In the genomic region with DNA sequence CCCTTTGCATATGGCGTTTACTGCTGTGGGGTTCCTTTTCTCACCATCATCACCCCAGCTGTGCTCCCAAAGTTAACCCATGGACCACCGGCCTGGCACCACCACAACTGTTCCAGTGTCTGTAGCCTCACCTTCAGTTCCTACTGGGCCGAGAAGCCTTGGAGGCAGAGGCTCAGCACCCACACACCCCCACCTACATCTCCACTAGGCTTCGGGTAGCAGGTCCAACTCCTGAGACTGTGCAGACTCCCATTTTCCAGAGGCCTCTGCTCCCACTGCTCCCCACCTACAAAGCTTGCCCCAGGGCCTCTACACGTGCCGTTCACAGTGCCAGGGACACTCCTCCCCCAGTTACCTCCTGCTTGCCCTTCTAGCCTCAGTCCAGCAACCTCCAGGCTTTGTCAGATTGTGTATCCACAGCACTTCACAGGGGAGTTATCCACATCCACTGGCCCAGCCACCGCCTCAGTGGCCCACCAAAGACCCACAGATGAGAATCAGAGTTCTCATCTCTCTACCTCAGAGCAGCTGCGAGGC, we compare ENCODE assay signal across 11 cellular contexts. TPM values are rescaled to one million over a fixed set of nuclear protein-coding genes. Genes with fewer than 3 reads are reported as not detected.
A peak's percentile ranks its signal among the peaks of the same experiment; 100 is the strongest.
DNase-seq lines count a peak whose midpoint lies in the region; ATAC-seq and TF ChIP-seq lines count a peak whose summit lies in the region.
"Had no signal": no experiment of that assay in that cellular context is flagged by ENCODE, and none has a peak within 500 bp of the region (broad histone marks: within the 10 kb centered on the region; RNA-seq: fewer than 3 reads in every experiment).

No MANE protein-coding gene starts in this region.

- peak overlapping the region; percentile 81 for H3K4me3 Mint-ChIP-seq in activated CD4-positive, alpha-beta T cell treated with anti-CD3 and anti-CD28 coated beads for 36 hours
- H3K4me3 Mint-ChIP-seq in H9 (peak overlapping the region; percentile 86 to 99), HFFc6 (no peak overlapping the region)
- H3K4me3 Mint-ChIP-seq in activated CD8-positive, alpha-beta T cell treated with anti-CD3 and anti-CD28 coated beads for 36 hours, result peak overlapping the region; percentile 87
- H3K4me3 Mint-ChIP-seq in naive thymus-derived CD4-positive, alpha-beta T cell, result peak overlapping the region in 9 of 10 donors; percentile 13 to 98 (median 55)

- intact Hi-C loops in activated CD4-positive, alpha-beta T cell treated with anti-CD3 and anti-CD28 coated beads for 36 hours (cut with DNase I, micrococcal nuclease), result no loop called here
- intact Hi-C loops in activated CD8-positive, alpha-beta T cell treated with anti-CD3 and anti-CD28 coated beads for 36 hours (cut with micrococcal nuclease), result no loop called here
- intact Hi-C loops in naive thymus-derived CD4-positive, alpha-beta T cell (cut with micrococcal nuclease), result loop anchor here (2.0 kb wide), 3 partner anchors 31 to 89 kb away; partner anchors contain the start of genes ZNF324 (in 1 of the 2), ZNF324B (in 1 of the 2) and ZNF584 (in 1 of the 2)

- no peak overlapping the region for H2BK12ac ChIP-seq in H9 (ENCODE audit: insufficient read length, low read depth, low read length)

- no peak overlapping the region for H4K91ac ChIP-seq in H9 (ENCODE audit: insufficient read length, low read depth, low read length)

- H3K27ac ChIP-seq in H9 (ENCODE audit: insufficient read length, low read depth, low read length), result no peak overlapping the region
- no peak overlapping the region for H3K27ac ChIP-seq in naive thymus-derived CD4-positive, alpha-beta T cell (ENCODE audit: low read depth, low read length)
- H3K27ac ChIP-seq in GM23248, result no peak overlapping the region

- H2BK20ac ChIP-seq in H9 (ENCODE audit: low read depth, low read length, poor library complexity, severe bottlenecking), result no peak overlapping the region

- no peaks in the 10 kb centered on the region for H3K9me2 ChIP-seq in GM23248 (ENCODE audit: insufficient read depth)

- no peaks in the 10 kb centered on the region for H3F3A ChIP-seq in GM23248 (ENCODE audit: insufficient read depth)

- ATAC-seq in activated CD4-positive, alpha-beta T cell treated with anti-CD3 and anti-CD28 coated beads for 36 hours, result no peak
- ATAC-seq in activated CD8-positive, alpha-beta T cell treated with anti-CD3 and anti-CD28 coated beads for 36 hours, result no peak
- no peak for ATAC-seq in naive thymus-derived CD4-positive, alpha-beta T cell
- ATAC-seq: left colon had no signal

- H4K5ac ChIP-seq in H9 (ENCODE audit: insufficient read length, low read depth, low read length), result no peak overlapping the region

- H4K8ac ChIP-seq in H9 (replicated peaks; ENCODE audit: insufficient read length, low read depth, low read length), result no peak overlapping the region

- H3K4me2 ChIP-seq in H9 (ENCODE audit: insufficient read depth, insufficient read length, low read length), result peak overlapping the region; percentile 60
- H3K4me2 ChIP-seq in GM23248 (ENCODE audit: unreplicated experiment), result no peak overlapping the region

- no peak overlapping the region for H3K18ac ChIP-seq in H9 (ENCODE audit: insufficient read length, low read depth, low read length)

- H3T11ph ChIP-seq in H9 (ENCODE audit: low read length), result no peak overlapping the region

- H2AFZ ChIP-seq in H9 (ENCODE audit: low read length) (no peak overlapping the region), GM23248 (no peak overlapping the region)

- in situ Hi-C loops in GM23248 (cut with MboI), result no loop called here

- no peak overlapping the region for H2AK5ac ChIP-seq in H9 (ENCODE audit: insufficient read length, low read length)

- H3K27me3 ChIP-seq in H9 (ENCODE audit: insufficient read depth, low read length) (no peaks in the 10 kb centered on the region), GM23248 (replicated peaks; ENCODE audit: insufficient read depth) (no peaks in the 10 kb centered on the region)
- H3K27me3 ChIP-seq in naive thymus-derived CD4-positive, alpha-beta T cell (ENCODE audit: control insufficient read depth in 2 of 2, insufficient read depth in 2 of 2, low read length in 2 of 2), result no peaks in the 10 kb centered on the region

- H3K56ac ChIP-seq in H9 (ENCODE audit: insufficient read length, low read depth, low read length), result no peak overlapping the region

- POLR2A ChIA-PET in activated CD4-positive, alpha-beta T cell treated with anti-CD3 and anti-CD28 coated beads for 36 hours (lab: Charles Lee), result no interaction called here
- POLR2A ChIA-PET in activated CD8-positive, alpha-beta T cell treated with anti-CD3 and anti-CD28 coated beads for 36 hours (lab: Charles Lee), result interaction anchor here (1.2 kb wide), 2 partner anchors 13 to 21 kb away, joined by 3 to 5 read pairs; partner anchors contain the start of gene ZNF446
- POLR2A ChIA-PET in naive thymus-derived CD4-positive, alpha-beta T cell (lab: Charles Lee), result no interaction called here

- H3K4me3 ChIP-seq in naive thymus-derived CD4-positive, alpha-beta T cell (ENCODE audit: low read length), result no peak overlapping the region
- no peak overlapping the region for H3K4me3 ChIP-seq in GM23248
- H3K4me3 ChIP-seq: smooth muscle cell had no signal

- H3K27me3 Mint-ChIP-seq in activated CD4-positive, alpha-beta T cell treated with anti-CD3 and anti-CD28 coated beads for 36 hours, result no peaks in the 10 kb centered on the region
- H3K27me3 Mint-ChIP-seq in H9 (ENCODE audit: low read depth) (peaks cover 2% of the 10 kb centered on the region), HFFc6 (ENCODE audit: insufficient read depth) (peaks cover 5% of the 10 kb centered on the region)
- no peaks in the 10 kb centered on the region for H3K27me3 Mint-ChIP-seq in activated CD8-positive, alpha-beta T cell treated with anti-CD3 and anti-CD28 coated beads for 36 hours
- H3K27me3 Mint-ChIP-seq in naive thymus-derived CD4-positive, alpha-beta T cell, result no peaks in the 10 kb centered on the region

- no peaks in the 10 kb centered on the region for H3K79me1 ChIP-seq in H9 (ENCODE audit: insufficient read depth, low read depth, low read length, poor library complexity, severe bottlenecking)

- no peak overlapping the region for H3K4ac ChIP-seq in H9 (ENCODE audit: low read depth, low read length)

- no peaks in the 10 kb centered on the region for H4K20me1 ChIP-seq in H9 (ENCODE audit: control insufficient read depth, insufficient read depth, insufficient read length)
- H4K20me1 ChIP-seq in GM23248 (ENCODE audit: insufficient read depth), result no peaks in the 10 kb centered on the region

- peak overlapping the region; percentile 51 for H3K27ac Mint-ChIP-seq in activated CD4-positive, alpha-beta T cell treated with anti-CD3 and anti-CD28 coated beads for 36 hours
- no peak overlapping the region; a peak in 1 of 7 replicates for H3K27ac Mint-ChIP-seq in H9
- no peak overlapping the region for H3K27ac Mint-ChIP-seq in activated CD8-positive, alpha-beta T cell treated with anti-CD3 and anti-CD28 coated beads for 36 hours
- peak overlapping the region in 3 of 9 donors; percentile 33 to 49 (median 39) for H3K27ac Mint-ChIP-seq in naive thymus-derived CD4-positive, alpha-beta T cell
- H3K27ac Mint-ChIP-seq in HFFc6, result no peak overlapping the region

- peaks cover 14% of the 10 kb centered on the region for H3K23me2 ChIP-seq in H9 (ENCODE audit: insufficient read length, low read depth, low read length, poor library complexity, severe bottlenecking)

- no peak overlapping the region for H3K23ac ChIP-seq in H9 (ENCODE audit: insufficient read length, low read depth, low read length)

- peaks cover 19% of the 10 kb centered on the region for H3K4me1 Mint-ChIP-seq in activated CD4-positive, alpha-beta T cell treated with anti-CD3 and anti-CD28 coated beads for 36 hours
- H3K4me1 Mint-ChIP-seq in H9 (peaks cover 9 to 12% of the 10 kb centered on the region in 2 experiments), HFFc6 (ENCODE audit: low read depth) (peaks cover 15% of the 10 kb centered on the region)
- peaks cover 23% of the 10 kb centered on the region for H3K4me1 Mint-ChIP-seq in activated CD8-positive, alpha-beta T cell treated with anti-CD3 and anti-CD28 coated beads for 36 hours (ENCODE audit: low read depth)
- H3K4me1 Mint-ChIP-seq in naive thymus-derived CD4-positive, alpha-beta T cell, result peaks cover 8 to 32% (median 21%) of the 10 kb centered on the region in 7 donors

- H3K36me3 Mint-ChIP-seq in activated CD4-positive, alpha-beta T cell treated with anti-CD3 and anti-CD28 coated beads for 36 hours (ENCODE audit: low read depth), result peaks cover 3% of the 10 kb centered on the region
- no peaks in the 10 kb centered on the region; a peak in 1 of 7 replicates for H3K36me3 Mint-ChIP-seq in H9 (ENCODE audit: insufficient read depth in 1 of 3, low read depth in 3 of 3)
- H3K36me3 Mint-ChIP-seq in activated CD8-positive, alpha-beta T cell treated with anti-CD3 and anti-CD28 coated beads for 36 hours (ENCODE audit: low read depth), result peaks cover 4% of the 10 kb centered on the region
- peaks cover 0 to 11% (median 0%) of the 10 kb centered on the region in 5 donors for H3K36me3 Mint-ChIP-seq in naive thymus-derived CD4-positive, alpha-beta T cell
- peaks cover 4% of the 10 kb centered on the region for H3K36me3 Mint-ChIP-seq in HFFc6 (ENCODE audit: low read depth)

- TF ChIP-seq CTCF in H9 (conservative IDR thresholded peaks at IDR 0.05), result no peak
- no peak for TF ChIP-seq CTCF in activated CD8-positive, alpha-beta T cell treated with anti-CD3 and anti-CD28 coated beads for 36 hours (IDR thresholded peaks at IDR 0.05)
- no peak for TF ChIP-seq CTCF in HFFc6 (IDR thresholded peaks at IDR 0.05)

- no peak for DNase-seq in activated CD4-positive, alpha-beta T cell treated with anti-CD3 and anti-CD28 coated beads for 36 hours
- no peak for DNase-seq in activated CD4-positive, alpha-beta T cell treated with anti-CD3 and anti-CD28 coated beads for 1 hour
- DNase-seq in H9, result no peak
- no peak for DNase-seq in activated CD8-positive, alpha-beta T cell treated with anti-CD3 and anti-CD28 coated beads for 36 hours
- DNase-seq in naive thymus-derived CD4-positive, alpha-beta T cell, result no peak
- DNase-seq in HFFc6, result no peak
- no peak for DNase-seq in DMS 273 (lab: John Stamatoyannopoulos, UW; ENCODE audit: unreplicated experiment)
- no peak for DNase-seq in GM23248
- DNase-seq: left colon, trophoblast cell had no signal

- H2BK5ac ChIP-seq in H9 (ENCODE audit: insufficient read length, low read length), result no peak overlapping the region

- no peak overlapping the region for H2BK15ac ChIP-seq in H9 (ENCODE audit: low read depth, low read length)

- no peaks in the 10 kb centered on the region for H3K36me3 ChIP-seq in naive thymus-derived CD4-positive, alpha-beta T cell (ENCODE audit: control insufficient read depth in 2 of 3, insufficient read depth in 3 of 3, low read length in 3 of 3)
- H3K36me3 ChIP-seq in GM23248 (ENCODE audit: low read depth), result no peaks in the 10 kb centered on the region

- no CpG with 5 or more reads among the region's 8 CpGs for WGBS in H9 (ENCODE audit: extremely low coverage, insufficient read length, low lambda C conversion rate)
- 76 to 77% methylated on average over 8 of the region's 8 CpGs for WGBS in GM23248 (ENCODE audit: low coverage in 1 of 2, low lambda C conversion rate in 2 of 2, missing lambda C conversion rate in 2 of 2), 2 experiments

- H3K14ac ChIP-seq in H9 (ENCODE audit: insufficient read depth, low read length), result no peak overlapping the region

- H3K4me1 ChIP-seq in H9 (ENCODE audit: insufficient read depth, low read length) (peaks cover 6% of the 10 kb centered on the region; the same call in 1 of the 2 replicates), GM23248 (ENCODE audit: insufficient read depth) (no peaks in the 10 kb centered on the region)
- peaks cover 12 to 15% of the 10 kb centered on the region in 2 donors for H3K4me1 ChIP-seq in naive thymus-derived CD4-positive, alpha-beta T cell (ENCODE audit: control insufficient read depth in 2 of 2, insufficient read depth in 2 of 2, low read length in 2 of 2)

- no peaks in the 10 kb centered on the region for H3K79me2 ChIP-seq in H9 (ENCODE audit: insufficient read depth, low read length)
- H3K79me2 ChIP-seq in GM23248 (ENCODE audit: insufficient read depth), result no peaks in the 10 kb centered on the region

- H3K9ac ChIP-seq in H9 (ENCODE audit: extremely low read depth, insufficient read length, low read length), result no peak overlapping the region
- no peak overlapping the region for H3K9ac ChIP-seq in GM23248

- no peak overlapping the region for H2BK120ac ChIP-seq in H9 (ENCODE audit: low read depth, low read length, poor library complexity, severe bottlenecking)

- no peaks in the 10 kb centered on the region for H3K9me3 ChIP-seq in H9 (ENCODE audit: control insufficient read depth, low read depth, low read length)
- H3K9me3 ChIP-seq in naive thymus-derived CD4-positive, alpha-beta T cell (ENCODE audit: control insufficient read depth in 2 of 3, low read length in 3 of 3), result no peaks in the 10 kb centered on the region
- H3K9me3 ChIP-seq in GM23248 (ENCODE audit: low read depth), result no peaks in the 10 kb centered on the region

- CTCF ChIA-PET in activated CD4-positive, alpha-beta T cell treated with anti-CD3 and anti-CD28 coated beads for 36 hours (lab: Charles Lee), result no interaction called here
- CTCF ChIA-PET in activated CD8-positive, alpha-beta T cell treated with anti-CD3 and anti-CD28 coated beads for 36 hours (lab: Charles Lee), result interaction anchor here (1.3 to 1.5 kb wide), 2 partner anchors 16 to 22 kb away, joined by 4 read pairs; partner anchors contain the start of gene ZBTB45
- CTCF ChIA-PET in naive thymus-derived CD4-positive, alpha-beta T cell (lab: Charles Lee), result no interaction called here

- peaks cover 4% of the 10 kb centered on the region for H3K9me3 Mint-ChIP-seq in activated CD4-positive, alpha-beta T cell treated with anti-CD3 and anti-CD28 coated beads for 36 hours (ENCODE audit: low read depth)
- H3K9me3 Mint-ChIP-seq in H9, result no peaks in the 10 kb centered on the region; a peak in 1 of 5 replicates
- H3K9me3 Mint-ChIP-seq in activated CD8-positive, alpha-beta T cell treated with anti-CD3 and anti-CD28 coated beads for 36 hours, result peaks cover 6% of the 10 kb centered on the region
- H3K9me3 Mint-ChIP-seq in naive thymus-derived CD4-positive, alpha-beta T cell, result peaks cover 6 to 19% (median 11%) of the 10 kb centered on the region in 11 donors
- peaks cover 4% of the 10 kb centered on the region for H3K9me3 Mint-ChIP-seq in HFFc6

RNA-seq across cellular contexts. Expression of gene SLC27A5, which starts 14.1 kb away (rescaled TPM):
- total RNA-seq in activated CD4-positive, alpha-beta T cell treated with anti-CD3 and anti-CD28 coated beads for 36 hours, result 10 to 100 TPM in 1 of 2 experiments, 1 to 10 TPM in 1; 8.9 to 19.5 TPM
- total RNA-seq in H9 (2021), result 16.7 and 17.1 TPM in 2 replicates
- total RNA-seq in activated CD8-positive, alpha-beta T cell treated with anti-CD3 and anti-CD28 coated beads for 36 hours, result 10 to 100 TPM; 21.7 to 26.6 TPM
- total RNA-seq in naive thymus-derived CD4-positive, alpha-beta T cell, result 10 to 100 TPM in 3 of 5 experiments, 1 to 10 TPM in 2; 5.9 to 14.1 (median 12.6) TPM
- 10 to 100 TPM; 18.4 to 26.9 TPM for polyA plus RNA-seq in naive thymus-derived CD4-positive, alpha-beta T cell
- 1 to 10 TPM; 2.0 to 5.7 (median 2.6) TPM for total RNA-seq in HFFc6 (2021; fragmentation: NEBNext Ultra II Directional; extraction: Animal tissue kit (Norgen Biotek cat#: 25700))
- 0.63 and 3.6 TPM in 2 replicates for total RNA-seq in GM23248 (2014; rRNA removed; shearing (Covaris generic))
- polyA plus RNA-seq in GM23248 (2016; fragmentation: Nextera tagmentation; extraction: Ambion mirVana), result 5.1 and 6.3 TPM in 2 replicates

RNA-seq across cellular contexts. Expression of gene ZNF446, which starts 21.6 kb away (rescaled TPM):
- 1 to 10 TPM; 4.2 to 4.7 TPM for total RNA-seq in activated CD4-positive, alpha-beta T cell treated with anti-CD3 and anti-CD28 coated beads for 36 hours
- total RNA-seq in H9 (2021), result 7.6 and 8.4 TPM in 2 replicates
- 1 to 10 TPM; 3.5 to 4.0 TPM for total RNA-seq in activated CD8-positive, alpha-beta T cell treated with anti-CD3 and anti-CD28 coated beads for 36 hours
- total RNA-seq in naive thymus-derived CD4-positive, alpha-beta T cell, result 10 to 100 TPM in 4 of 5 experiments, 1 to 10 TPM in 1; 9.5 to 20.0 (median 15.1) TPM
- polyA plus RNA-seq in naive thymus-derived CD4-positive, alpha-beta T cell, result 1 to 10 TPM; 3.2 to 6.0 TPM
- total RNA-seq in HFFc6 (2021; fragmentation: NEBNext Ultra II Directional; extraction: Animal tissue kit (Norgen Biotek cat#: 25700)), result 1 to 10 TPM; 5.7 to 6.9 (median 6.2) TPM
- total RNA-seq in GM23248 (2014; rRNA removed; shearing (Covaris generic)), result 17.8 and 18.0 TPM in 2 replicates
- polyA plus RNA-seq in GM23248 (2016; fragmentation: Nextera tagmentation; extraction: Ambion mirVana), result 5.8 and 6.4 TPM in 2 replicates

RNA-seq across cellular contexts. Expression of gene ZBTB45, which starts 21.9 kb away (rescaled TPM):
- 10 to 100 TPM; 10.1 to 11.1 TPM for total RNA-seq in activated CD4-positive, alpha-beta T cell treated with anti-CD3 and anti-CD28 coated beads for 36 hours
- total RNA-seq in H9 (2021), result 18.7 and 18.8 TPM in 2 replicates
- total RNA-seq in activated CD8-positive, alpha-beta T cell treated with anti-CD3 and anti-CD28 coated beads for 36 hours, result 1 to 10 TPM; 7.4 to 7.9 TPM
- 10 to 100 TPM in 3 of 5 experiments, 1 to 10 TPM in 2; 9.8 to 19.2 (median 17.0) TPM for total RNA-seq in naive thymus-derived CD4-positive, alpha-beta T cell
- 1 to 10 TPM; 5.1 to 6.5 TPM for polyA plus RNA-seq in naive thymus-derived CD4-positive, alpha-beta T cell
- total RNA-seq in HFFc6 (2021; fragmentation: NEBNext Ultra II Directional; extraction: Animal tissue kit (Norgen Biotek cat#: 25700)), result 10 to 100 TPM; 15.0 to 17.4 (median 16.7) TPM
- 5.9 and 9.0 TPM in 2 replicates for total RNA-seq in GM23248 (2014; rRNA removed; shearing (Covaris generic))
- 16.0 and 17.9 TPM in 2 replicates for polyA plus RNA-seq in GM23248 (2016; fragmentation: Nextera tagmentation; extraction: Ambion mirVana)

RNA-seq across cellular contexts. Expression of gene ZNF324, which starts 30.8 kb away (rescaled TPM):
- total RNA-seq in activated CD4-positive, alpha-beta T cell treated with anti-CD3 and anti-CD28 coated beads for 36 hours, result 1 to 10 TPM; 4.7 to 7.5 TPM
- 12.7 and 14.8 TPM in 2 replicates for total RNA-seq in H9 (2021)
- total RNA-seq in activated CD8-positive, alpha-beta T cell treated with anti-CD3 and anti-CD28 coated beads for 36 hours, result 10 to 100 TPM in 1 of 2 experiments, 1 to 10 TPM in 1; 8.1 to 10.1 TPM
- 10 to 100 TPM; 14.2 to 28.0 (median 23.4) TPM for total RNA-seq in naive thymus-derived CD4-positive, alpha-beta T cell
- 10 to 100 TPM in 1 of 2 donors, 1 to 10 TPM in 1; 9.3 to 20.8 TPM for polyA plus RNA-seq in naive thymus-derived CD4-positive, alpha-beta T cell
- total RNA-seq in HFFc6 (2021; fragmentation: NEBNext Ultra II Directional; extraction: Animal tissue kit (Norgen Biotek cat#: 25700)), result 1 to 10 TPM; 5.6 to 7.5 (median 6.8) TPM
- total RNA-seq in GM23248 (2014; rRNA removed; shearing (Covaris generic)), result 16.3 and 19.1 TPM in 2 replicates
- 5.5 and 6.3 TPM in 2 replicates for polyA plus RNA-seq in GM23248 (2016; fragmentation: Nextera tagmentation; extraction: Ambion mirVana)

RNA-seq across cellular contexts. Expression of gene TRIM28, which starts 46.2 kb away (rescaled TPM):
- 100 to 1,000 TPM; 481 to 758 TPM for total RNA-seq in activated CD4-positive, alpha-beta T cell treated with anti-CD3 and anti-CD28 coated beads for 36 hours
- total RNA-seq in H9 (2021), result 1,058 and 1,084 TPM in 2 replicates
- total RNA-seq in activated CD8-positive, alpha-beta T cell treated with anti-CD3 and anti-CD28 coated beads for 36 hours, result 100 to 1,000 TPM; 527 to 550 TPM
- total RNA-seq in naive thymus-derived CD4-positive, alpha-beta T cell, result 100 to 1,000 TPM; 396 to 564 (median 435) TPM
- polyA plus RNA-seq in naive thymus-derived CD4-positive, alpha-beta T cell, result 10 to 100 TPM; 55.3 to 88.8 TPM
- 100 to 1,000 TPM; 376 to 529 (median 445) TPM for total RNA-seq in HFFc6 (2021; fragmentation: NEBNext Ultra II Directional; extraction: Animal tissue kit (Norgen Biotek cat#: 25700))
- total RNA-seq in GM23248 (2014; rRNA removed; shearing (Covaris generic)), result 263 and 319 TPM in 2 replicates
- polyA plus RNA-seq in GM23248 (2016; fragmentation: Nextera tagmentation; extraction: Ambion mirVana), result 61.5 and 62.0 TPM in 2 replicates

Comparison
In these comparisons a context has a peak if more than half of its experiments do, and no peak if none do; other contexts are left out.
1. intact Hi-C loops: an anchor here in naive thymus-derived CD4-positive, alpha-beta T cell (2.0 kb wide); none called in activated CD4-positive, alpha-beta T cell treated with anti-CD3 and anti-CD28 coated beads for 36 hours and activated CD8-positive, alpha-beta T cell treated with anti-CD3 and anti-CD28 coated beads for 36 hours.